Comparison of ENCODE assay signal across 8 cellular contexts in the genomic region with DNA sequence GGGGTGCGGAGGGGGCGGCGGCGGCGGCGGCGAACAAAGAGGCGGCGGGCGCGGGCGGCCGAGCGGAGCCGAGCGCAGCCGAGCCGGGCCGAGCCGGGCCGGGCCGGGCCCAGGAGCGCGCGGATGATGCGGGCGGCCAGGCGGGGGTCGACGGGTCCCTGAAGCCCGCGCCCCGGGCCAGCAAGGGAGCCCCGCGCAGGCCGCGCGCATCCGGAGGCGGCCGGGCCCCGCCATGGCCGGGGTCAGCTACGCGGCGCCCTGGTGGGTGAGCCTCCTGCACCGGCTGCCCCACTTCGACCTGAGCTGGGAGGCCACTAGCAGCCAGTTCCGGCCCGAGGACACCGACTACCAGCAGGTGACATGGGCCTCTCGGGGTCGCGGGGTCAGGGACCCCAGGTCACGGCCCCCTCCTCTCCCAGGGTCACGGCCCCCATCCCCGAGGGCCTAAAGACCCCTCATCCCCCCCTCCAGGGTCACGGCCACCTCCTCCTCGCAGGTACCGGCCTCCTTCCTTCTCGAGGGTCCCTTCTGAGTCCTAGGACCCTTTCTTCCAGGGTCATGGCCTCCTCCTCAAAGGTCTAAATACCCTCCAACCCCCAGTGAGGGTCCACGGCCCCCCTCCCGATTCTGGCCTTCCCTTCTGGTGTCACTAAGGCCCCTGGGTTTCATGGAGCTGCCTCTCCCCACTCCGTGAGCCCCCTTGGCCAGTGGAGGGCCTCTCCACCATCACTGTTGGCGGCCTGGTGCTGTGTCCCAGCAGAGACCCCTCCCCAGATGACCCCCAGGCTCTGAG. TPM values are rescaled to one million over a fixed set of nuclear protein-coding genes. Genes with fewer than 3 reads are reported as not detected.
DNase-seq lines count a peak whose midpoint lies in the region; ATAC-seq, FAIRE-seq and TF ChIP-seq lines count a peak whose summit lies in the region.

A gene with protein sequence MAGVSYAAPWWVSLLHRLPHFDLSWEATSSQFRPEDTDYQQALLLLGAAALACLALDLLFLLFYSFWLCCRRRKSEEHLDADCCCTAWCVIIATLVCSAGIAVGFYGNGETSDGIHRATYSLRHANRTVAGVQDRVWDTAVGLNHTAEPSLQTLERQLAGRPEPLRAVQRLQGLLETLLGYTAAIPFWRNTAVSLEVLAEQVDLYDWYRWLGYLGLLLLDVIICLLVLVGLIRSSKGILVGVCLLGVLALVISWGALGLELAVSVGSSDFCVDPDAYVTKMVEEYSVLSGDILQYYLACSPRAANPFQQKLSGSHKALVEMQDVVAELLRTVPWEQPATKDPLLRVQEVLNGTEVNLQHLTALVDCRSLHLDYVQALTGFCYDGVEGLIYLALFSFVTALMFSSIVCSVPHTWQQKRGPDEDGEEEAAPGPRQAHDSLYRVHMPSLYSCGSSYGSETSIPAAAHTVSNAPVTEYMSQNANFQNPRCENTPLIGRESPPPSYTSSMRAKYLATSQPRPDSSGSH (plus strand): TSS at position 63 of the 793 bp plus-strand sequence. CDS start 170 bp downstream, at position 233.

- ATAC-seq in GM21390 (IDR thresholded peaks at IDR 0.05; ENCODE audit: unreplicated experiment) (peak; percentile 29), GM12878 (peak; percentile 34)
- peak; percentile 62 for ATAC-seq in stimulated activated naive CD8-positive, alpha-beta T cell treated with anti-CD3 and anti-CD28 coated beads, Interleukin-15, amount 100 ng/mL, for 72 hours

- CTCF ChIA-PET in Caco-2 (lab: Charles Lee) = interaction anchor here (1.0 kb wide), 1 partner anchor 73 kb away, joined by 3 read pairs; no protein-coding TSS in a partner anchor
- CTCF ChIA-PET in GM12878 (lab: Yijun Ruan, JAX) = interaction anchor here (0.7 to 1.5 kb wide), 6 partner anchors 11 to 180 kb away, joined by 3 to 7 read pairs (median 4); no protein-coding TSS in a partner anchor

- no peaks in the 10 kb centered on the region for H3K27me3 Mint-ChIP-seq in Caco-2 (ENCODE audit: insufficient read depth, unreplicated experiment)
- no peaks in the 10 kb centered on the region for H3K27me3 Mint-ChIP-seq in stimulated activated naive CD8-positive, alpha-beta T cell treated with anti-CD3 and anti-CD28 coated beads, Interleukin-15, amount 100 ng/mL, for 72 hours

- in situ Hi-C loops in GM12878 (cut with MboI) = no loop called here

- peaks cover 6% of the 10 kb centered on the region for H3K4me1 Mint-ChIP-seq in Caco-2 (ENCODE audit: low read depth, unreplicated experiment)
- H3K4me1 Mint-ChIP-seq in stimulated activated naive CD8-positive, alpha-beta T cell treated with anti-CD3 and anti-CD28 coated beads, Interleukin-15, amount 100 ng/mL, for 72 hours = peaks cover 23% of the 10 kb centered on the region

- TF ChIP-seq POLR2A in GM12878 (IDR thresholded peaks at IDR 0.05; ENCODE audit: low read depth, low read length) = peak; percentile 62; the same call in 1 of the 2 replicates

- FAIRE-seq in GM12878 (lab: Jason Lieb, UNC) (no peak), kidney (lab: Jason Lieb, UNC) (no peak)

- H3K27me3 ChIP-seq in Caco-2 (replicated peaks; ENCODE audit: control insufficient read depth, insufficient read depth, low read length) (no peaks in the 10 kb centered on the region), HUES6 (ENCODE audit: control insufficient read depth, insufficient read depth, low read length) (no peaks in the 10 kb centered on the region), GM12878 (replicated peaks in 1 of 2; ENCODE audit: control insufficient read depth in 2 of 2, insufficient read depth in 2 of 2, low read length in 1 of 2) (0 out of 4 replicates have a peak, but pooled peaks cover 0 to 1% of the 10 kb centered on the region in 2 experiments)

- RAD21 ChIA-PET in GM12878 (lab: Charles Lee; ENCODE audit: unreplicated experiment) = interaction anchor here (1.0 to 3.1 kb wide), 4 partner anchors 13 to 78 kb away, joined by 4 to 14 read pairs (median 4); no protein-coding TSS in a partner anchor

- TF ChIP-seq CTCF in Caco-2 (IDR thresholded peaks at IDR 0.05; ENCODE audit: insufficient read depth in 1 of 2, low read depth in 1 of 2, low read length in 1 of 2, severe bottlenecking in 1 of 2, unreplicated experiment in 1 of 2) = no peak
- TF ChIP-seq CTCF in GM12878 (IDR thresholded peaks at IDR 0.05 in 2 of 3, conservative IDR thresholded peaks at IDR 0.05 in 1 of 3; ENCODE audit: control insufficient read depth in 2 of 3, extremely low read depth in 1 of 3, insufficient read depth in 1 of 3, low read depth in 3 of 3, low read length in 3 of 3) = no peak
- TF ChIP-seq CTCF in kidney (IDR thresholded peaks at IDR 0.05; ENCODE audit: borderline replicate concordance, extremely low read depth, insufficient read depth) = no peak

- no peaks in the 10 kb centered on the region for H3K9me3 ChIP-seq in Caco-2
- no peaks in the 10 kb centered on the region for H3K9me3 ChIP-seq in HUES6 (ENCODE audit: control insufficient read depth, insufficient read depth, low read depth, low read length)
- no peaks in the 10 kb centered on the region for H3K9me3 ChIP-seq in GM12878 (replicated peaks; ENCODE audit: control insufficient read depth, insufficient read depth, low read length)
- no peaks in the 10 kb centered on the region for H3K9me3 ChIP-seq in kidney (ENCODE audit: control insufficient read depth in 1 of 2, low read length in 2 of 2)

- BruUV-seq in Caco-2 (replicated peaks; lab: Mats Ljungman, UMichigan) (TSS peak; percentile 34), GM12878 (replicated peaks; lab: Mats Ljungman, UMichigan) (no TSS peak)

- peak within 1 kb of the TSS; percentile 99 for H3K4me3 ChIP-seq in Caco-2 (ENCODE audit: low read depth, low read length)
- peak within 1 kb of the TSS; percentile 77 for H3K4me3 ChIP-seq in HUES6 (ENCODE audit: low read depth, low read length)
- peak within 1 kb of the TSS; percentile 96 for H3K4me3 ChIP-seq in GM12878
- H3K4me3 ChIP-seq in kidney (ENCODE audit: low read length in 2 of 2) = peak within 1 kb of the TSS; percentile 53 to 88

- peak within 1 kb of the TSS; percentile 80 for H2AFZ ChIP-seq in GM12878 (ENCODE audit: control insufficient read depth, low read depth, low read length)

- SMC1A ChIA-PET in GM12878 (lab: Charles Lee; ENCODE audit: uncharacterized antibody, unreplicated experiment) = interaction anchor here (0.6 to 2.0 kb wide), 7 partner anchors 11 to 355 kb away, joined by 3 to 5 read pairs (median 3); no protein-coding TSS in a partner anchor

- no peaks in the 10 kb centered on the region for H3K9me3 Mint-ChIP-seq in Caco-2 (ENCODE audit: unreplicated experiment)
- H3K9me3 Mint-ChIP-seq in stimulated activated naive CD8-positive, alpha-beta T cell treated with anti-CD3 and anti-CD28 coated beads, Interleukin-15, amount 100 ng/mL, for 72 hours = no peaks in the 10 kb centered on the region

- no peak for TF ChIP-seq RAD21 in GM12878 (IDR thresholded peaks at IDR 0.05; ENCODE audit: insufficient read depth, low read depth, low read length)

- peaks cover 28% of the 10 kb centered on the region for H3K4me1 ChIP-seq in Caco-2
- H3K4me1 ChIP-seq in HUES6 (ENCODE audit: control insufficient read depth, insufficient read depth, low read length) = peaks cover 18% of the 10 kb centered on the region
- peaks cover 12% of the 10 kb centered on the region for H3K4me1 ChIP-seq in GM12878 (ENCODE audit: control insufficient read depth, insufficient read depth, low read length)
- H3K4me1 ChIP-seq in kidney (ENCODE audit: control insufficient read depth in 1 of 2, insufficient read depth in 1 of 2, low read depth in 1 of 2, low read length in 2 of 2) = peaks cover 31 to 43% of the 10 kb centered on the region in 2 donors

- peaks cover 22% of the 10 kb centered on the region for H3K79me2 ChIP-seq in GM12878 (ENCODE audit: control insufficient read depth, insufficient read depth, low read length)

- H3K4me3 Mint-ChIP-seq in Caco-2 (ENCODE audit: unreplicated experiment) = peak within 1 kb of the TSS; percentile 93
- H3K4me3 Mint-ChIP-seq in stimulated activated naive CD8-positive, alpha-beta T cell treated with anti-CD3 and anti-CD28 coated beads, Interleukin-15, amount 100 ng/mL, for 72 hours = peak within 1 kb of the TSS; percentile 97 to 99

- peaks cover 6% of the 10 kb centered on the region for H3K36me3 Mint-ChIP-seq in Caco-2 (ENCODE audit: insufficient read depth, unreplicated experiment)

- peak within 1 kb of the TSS; percentile 97 for H3K4me2 ChIP-seq in GM12878 (ENCODE audit: control insufficient read depth, insufficient read depth)

- peak within 1 kb of the TSS; percentile 52; the same call in 1 of the 2 replicates for H3K27ac ChIP-seq in HUES6 (ENCODE audit: low read depth, low read length)
- peak within 1 kb of the TSS; percentile 71 for H3K27ac ChIP-seq in GM12878 (ENCODE audit: control insufficient read depth, insufficient read depth)
- peak within 1 kb of the TSS; percentile 64 to 94 for H3K27ac ChIP-seq in kidney (ENCODE audit: low read depth in 2 of 2, low read length in 2 of 2)

- H3K36me3 ChIP-seq in Caco-2 (ENCODE audit: control insufficient read depth, insufficient read depth, low read length) (peaks cover 2% of the 10 kb centered on the region; the same call in 1 of the 2 replicates), HUES6 (ENCODE audit: control insufficient read depth, insufficient read depth, low read length) (peaks cover 9% of the 10 kb centered on the region; the same call in 1 of the 2 replicates), GM12878 (ENCODE audit: control insufficient read depth in 2 of 2, insufficient read depth in 2 of 2, low read length in 1 of 2) (no peaks in the 10 kb centered on the region), kidney (ENCODE audit: control insufficient read depth in 1 of 2, insufficient read depth in 2 of 2, low read length in 2 of 2) (no peaks in the 10 kb centered on the region)

- WGBS in GM12878 (ENCODE audit: insufficient coverage, insufficient replicate concordance, low lambda C conversion rate, missing lambda C conversion rate) = 2% methylated on average over 49 of the region's 65 CpGs

- intact Hi-C loops in Caco-2 (cut with micrococcal nuclease; ENCODE audit: unreplicated experiment) = loop anchor here (5.0 to 10.0 kb wide), 2 partner anchors 75 to 673 kb away; a partner anchor contains a TSS
- intact Hi-C loops in GM12878 (cut with micrococcal nuclease; ENCODE audit: unreplicated experiment) = loop anchor here (2.0 kb wide), 2 partner anchors 65 to 77 kb away; no protein-coding TSS in a partner anchor
- intact Hi-C loops in kidney (cut with DNase I) = no loop called here

- POLR2A ChIA-PET in Caco-2 (lab: Charles Lee) (interaction anchor here (0.6 to 1.5 kb wide), 3 partner anchors 9 to 26 kb away, joined by 4 to 16 read pairs (median 4); no protein-coding TSS in a partner anchor), GM12878 (lab: Charles Lee) (interaction anchor here (0.9 to 2.8 kb wide), 6 partner anchors 10 to 220 kb away, joined by 3 to 8 read pairs (median 4); no protein-coding TSS in a partner anchor)

- H3K9ac ChIP-seq in HUES6 (ENCODE audit: low read length) (peak within 1 kb of the TSS; percentile 90), GM12878 (ENCODE audit: control insufficient read depth, insufficient read depth, low read length) (peak within 1 kb of the TSS; percentile 79), kidney (ENCODE audit: low read length in 2 of 2) (peak within 1 kb of the TSS; percentile 78 to 93)

- DNase-seq in Caco-2 = no peak
- no peak for DNase-seq in GM12878 (ENCODE audit: low read depth, low spot score)
- DNase-seq in kidney = peak; percentile 91
- no peak for DNase-seq in stimulated activated naive CD8-positive, alpha-beta T cell treated with anti-CD3 and anti-CD28 coated beads, Interleukin-15, amount 100 ng/mL, for 72 hours
- DNase-seq in NCI-H345 treated with DMSO at 0.1 percent for 48 hours (lab: John Stamatoyannopoulos, UW; ENCODE audit: unreplicated experiment) = no peak
- DNase-seq in AG08395 (ENCODE audit: low spot score) = no peak

- no peak for TF ChIP-seq EP300 in GM12878 (IDR thresholded peaks at IDR 0.05; ENCODE audit: borderline replicate concordance in 1 of 2, control insufficient read depth in 1 of 2, low read depth in 2 of 2, low read length in 2 of 2)

- H4K20me1 ChIP-seq in GM12878 (ENCODE audit: control insufficient read depth, insufficient read depth) = no peaks in the 10 kb centered on the region

- H3K27ac Mint-ChIP-seq in Caco-2 (ENCODE audit: unreplicated experiment) = peak within 1 kb of the TSS; percentile 89
- peak within 1 kb of the TSS; percentile 97 to 98 for H3K27ac Mint-ChIP-seq in stimulated activated naive CD8-positive, alpha-beta T cell treated with anti-CD3 and anti-CD28 coated beads, Interleukin-15, amount 100 ng/mL, for 72 hours

RNA-seq across cellular contexts. Expression of the gene that starts here (rescaled TPM):
- 57.3 and 58.6 TPM in 2 replicates for total RNA-seq in Caco-2 (2022)
- total RNA-seq in GM12878 (2013; cell fraction: nucleolus; rRNA removed) = 56.1 and 58.5 TPM in 2 replicates
- 10.2 and 10.8 TPM in 2 replicates for total RNA-seq in GM12878 (2014; rRNA removed)
- total RNA-seq in GM12878 (2014; rRNA removed; fragmentation: Illumina TruSeq; extraction: Trizol) = 5.0 and 5.2 TPM in 2 replicates
- total RNA-seq in GM12878 (2021) = 67.2 and 71.4 TPM in 2 replicates
- polyA plus RNA-seq in GM12878 (2011; ENCODE audit: low read depth) = 5.5 TPM
- polyA plus RNA-seq in GM12878 (2011; rRNA removed) = 3.9 and 9.9 TPM in 2 replicates
- polyA plus RNA-seq in GM12878 (2011; cell fraction: cytosol; rRNA removed) = 14.4 and 19.9 TPM in 2 replicates
- 66.5 and 82.0 TPM in 2 replicates for polyA plus RNA-seq in GM12878 (2011; cell fraction: nucleus; rRNA removed)
- 23.5 and 23.7 TPM in 2 replicates for polyA plus RNA-seq in GM12878 (2012)
- polyA plus RNA-seq in GM12878 (2014; fragmentation: Illumina TruSeq; extraction: Trizol) = 3.0 and 10.1 TPM in 2 replicates
- polyA plus RNA-seq in GM12878 (2014; fragmentation: Nextera tagmentation; extraction: Ambion mirVana) = under 1 TPM; 0.79 to 0.95 TPM
- polyA plus RNA-seq in GM12878 (2014; rRNA removed) = 33.1 and 44.3 TPM in 2 replicates
- 10 to 100 TPM; 11.2 to 25.1 TPM for polyA plus RNA-seq in GM12878 (2016; fragmentation: Nextera tagmentation; extraction: Ambion mirVana)
- 11.3 and 25.5 TPM in 2 replicates for polyA minus RNA-seq in GM12878 (2011; rRNA and poly(A)+ RNA removed)
- polyA minus RNA-seq in GM12878 (2011; cell fraction: cytosol; rRNA and poly(A)+ RNA removed) = 24.1 and 26.2 TPM in 2 replicates
- polyA minus RNA-seq in GM12878 (2011; cell fraction: nucleus; rRNA and poly(A)+ RNA removed) = 14.9 and 31.8 TPM in 2 replicates
- 55.0 TPM for total RNA-seq in kidney
- polyA plus RNA-seq in kidney (ENCODE audit: insufficient read depth, low read depth, low replicate concordance) = 22.5 TPM
